Comparison of ENCODE assay signal across 39 cellular contexts in genomic region chr17:78146471-78146869, GRCh38. TPM values are rescaled to one million over a fixed set of nuclear protein-coding genes. Genes with fewer than 3 reads are reported as not detected.
A peak's percentile ranks its signal among the peaks of the same experiment; 100 is the strongest.
DNase-seq lines count a peak whose midpoint lies in the region; ATAC-seq, FAIRE-seq and TF ChIP-seq lines count a peak whose summit lies in the region.
"Had no signal": no experiment of that assay in that cellular context is flagged by ENCODE, and none has a peak within 500 bp of the region (broad histone marks: within the 10 kb centered on the region; RNA-seq: fewer than 3 reads in every experiment).

No MANE protein-coding gene starts in this region.

- no peak overlapping the region for H4K5ac ChIP-seq in H1 (ENCODE audit: insufficient read length, low read depth, low read length)

- H3F3A ChIP-seq in GM23338 (replicated peaks; ENCODE audit: low read depth) = no peaks in the 10 kb centered on the region

- no peak for TF ChIP-seq CTCF in CD4-positive, alpha-beta T cell (IDR thresholded peaks at IDR 0.05)
- TF ChIP-seq CTCF in RWPE1 (conservative IDR thresholded peaks at IDR 0.05; ENCODE audit: low read depth) (no peak), H1 (IDR thresholded peaks at IDR 0.05; ENCODE audit: control extremely low read depth in 1 of 3, insufficient read depth in 1 of 3, low read depth in 1 of 3, low read length in 3 of 3) (no peak), spleen (IDR thresholded peaks at IDR 0.05 in 8 of 11, conservative IDR thresholded peaks at IDR 0.05 in 3 of 11) (no peak), GM23338 (conservative IDR thresholded peaks at IDR 0.05; ENCODE audit: low read depth in 2 of 2) (no peak)

- POLR2A ChIA-PET in CD4-positive, alpha-beta T cell (lab: Charles Lee) = no interaction called here
- POLR2A ChIA-PET in RWPE1 (lab: Yijun Ruan, JAX; ENCODE audit: low non-redundant PET) (no interaction called here), H1 (lab: Charles Lee; ENCODE audit: partially characterized antibody) (interaction anchor here (1.2 to 2.2 kb wide), 2 partner anchors 23 to 29 kb away, joined by 3 to 8 read pairs; no protein-coding TSS in a partner anchor)

- no peak overlapping the region for H4K91ac ChIP-seq in H1 (replicated peaks; ENCODE audit: insufficient read length, low read length)

- H3K14ac ChIP-seq in H1 (ENCODE audit: insufficient read length) = no peak overlapping the region

- no peak overlapping the region for H3K9ac ChIP-seq in H1 (replicated peaks in 1 of 4; ENCODE audit: extremely low read depth in 1 of 4, low read depth in 3 of 4, low read length in 3 of 4)

- H3K27me3 Mint-ChIP-seq in CD4-positive, alpha-beta T cell = no peaks in the 10 kb centered on the region
- H3K27me3 Mint-ChIP-seq in GM23338 (ENCODE audit: insufficient read depth, low read depth, poor library complexity) = peaks cover 2% of the 10 kb centered on the region
- H3K27me3 Mint-ChIP-seq: effector memory CD8-positive, alpha-beta T cell had no signal

- H2BK15ac ChIP-seq in H1 (ENCODE audit: low read length) = 0 out of 2 replicates have a peak overlapping the region, but pooled peaks have one; percentile 29

- H2AK5ac ChIP-seq in H1 (ENCODE audit: low read depth, low read length) = no peak overlapping the region

- TF ChIP-seq EP300 in H1 (IDR thresholded peaks at IDR 0.05; ENCODE audit: borderline replicate concordance in 1 of 2, low read depth in 2 of 2, low read length in 2 of 2) = no peak

- peak overlapping the region; percentile 80 for H3K27ac Mint-ChIP-seq in CD4-positive, alpha-beta T cell
- H3K27ac Mint-ChIP-seq in GM23338 = no peak overlapping the region
- H3K27ac Mint-ChIP-seq: nephron progenitor cell had no signal

- H4K20me1 ChIP-seq in H1 (replicated peaks in 1 of 2; ENCODE audit: control insufficient read depth in 1 of 2, insufficient read depth in 2 of 2, low read length in 2 of 2) (peaks cover 0 to under 1% of the 10 kb centered on the region in 2 experiments), GM23338 (replicated peaks; ENCODE audit: insufficient read depth) (no peaks in the 10 kb centered on the region)

- peaks cover 32% of the 10 kb centered on the region for H3K4me1 Mint-ChIP-seq in CD4-positive, alpha-beta T cell (ENCODE audit: low read depth)
- peaks cover 4% of the 10 kb centered on the region; the same call in 1 of the 3 replicates for H3K4me1 Mint-ChIP-seq in GM23338

- DNase-seq in CD4-positive, alpha-beta T cell = no peak
- DNase-seq in RWPE1 (ENCODE audit: low spot score) (no peak), H1 (ENCODE audit: low read depth in 1 of 2, low spot score in 2 of 2) (no peak), spleen (no peak), GM23338 (ENCODE audit: low spot score) (no peak)
- DNase-seq: activated CD4-positive, CD25-positive, alpha-beta regulatory T cell treated with anti-CD3 and anti-CD28 coated beads, Interleukin-2, amount 50 U/mL, for 72 hours; activated CD8-positive, alpha-beta memory T cell treated with anti-CD3 and anti-CD28 coated beads for 24 hours; activated naive CD4-positive, alpha-beta T cell; activated T-cell treated with anti-CD3 and anti-CD28 coated beads, Interleukin-2, amount 50 U/mL, for 1 hour; amygdala; C1 segment of cervical spinal cord; DMS79 treated with DMSO at 0.1 percent for 48 hours; effector memory CD8-positive, alpha-beta T cell; foreskin keratinocyte; heart left ventricle; KG1; kidney; MG63; NCI-H1436; NCI-H2081 treated with DMSO at 0.1 percent for 48 hours; NCI-H226; NCI-H748 treated with DMSO at 0.1 percent for 48 hours; nephron progenitor cell; posterior cingulate gyrus; sigmoid colon; T-helper 1 cell had no signal

- H4K8ac ChIP-seq in H1 (ENCODE audit: extremely low read depth, insufficient read depth, low read length) = no peak overlapping the region

- H3K79me1 ChIP-seq in H1 (ENCODE audit: low read depth, low read length) = no peaks in the 10 kb centered on the region

- H3K27me3 ChIP-seq in CD4-positive, alpha-beta T cell (ENCODE audit: control insufficient read depth, insufficient read depth, low read length) = no peaks in the 10 kb centered on the region
- H3K27me3 ChIP-seq in H1 (replicated peaks in 1 of 4; ENCODE audit: control insufficient read depth in 3 of 4, extremely low read depth in 1 of 4, insufficient read depth in 3 of 4, low read length in 3 of 4) (0 out of 7 replicates have a peak, but pooled peaks cover 0 to 2% (median 0%) of the 10 kb centered on the region in 4 experiments), spleen (replicated peaks in 1 of 7) (no peaks in the 10 kb centered on the region), GM23338 (ENCODE audit: insufficient read depth) (no peaks in the 10 kb centered on the region)
- H3K27me3 ChIP-seq: foreskin keratinocyte, heart left ventricle, MG63, SJSA1, tibial nerve had no signal

- no peak overlapping the region for H3K4ac ChIP-seq in H1 (replicated peaks; ENCODE audit: insufficient read length, low read depth, low read length)

- H3K4me2 ChIP-seq in H1 (ENCODE audit: insufficient read depth in 1 of 2, low read depth in 2 of 2, low read length in 2 of 2) (no peak overlapping the region), GM23338 (no peak overlapping the region)

- H2AFZ ChIP-seq in H1 (ENCODE audit: low read length) (no peak overlapping the region), GM23338 (no peak overlapping the region)

- no peak overlapping the region for H2BK120ac ChIP-seq in H1 (replicated peaks; ENCODE audit: low read depth, low read length)

- ATAC-seq in CD4-positive, alpha-beta T cell (ENCODE audit: poor library complexity) = no peak
- ATAC-seq in GM23338 (no peak), HG02884 (IDR thresholded peaks at IDR 0.05; ENCODE audit: unreplicated experiment) (no peak), HG03280 (IDR thresholded peaks at IDR 0.05; ENCODE audit: unreplicated experiment) (no peak)
- ATAC-seq: foreskin keratinocyte, HCT116, heart left ventricle had no signal

- no peaks in the 10 kb centered on the region for H3K23me2 ChIP-seq in H1 (ENCODE audit: low read depth, low read length)

- TF ChIP-seq POLR2A in H1 (IDR thresholded peaks at IDR 0.05; ENCODE audit: control extremely low read depth in 1 of 2, low read depth in 2 of 2, low read length in 2 of 2) (no peak), spleen (IDR thresholded peaks at IDR 0.05) (no peak)

- no peaks in the 10 kb centered on the region for H3K9me2 ChIP-seq in GM23338 (ENCODE audit: insufficient read depth)

- TF ChIP-seq RAD21 in H1 (IDR thresholded peaks at IDR 0.05 in 1 of 2, conservative IDR thresholded peaks at IDR 0.05 in 1 of 2; ENCODE audit: low read depth in 2 of 2, low read length in 2 of 2) = no peak

- CTCF ChIA-PET in CD4-positive, alpha-beta T cell (lab: Charles Lee) = no interaction called here
- CTCF ChIA-PET in RWPE1 (lab: Yijun Ruan, JAX) = interaction anchor here (0.7 kb wide), 1 partner anchor 12 kb away, joined by 3 read pairs; no protein-coding TSS in a partner anchor
- CTCF ChIA-PET in H1 (lab: Charles Lee; ENCODE audit: partially characterized antibody) = interaction anchor here (0.6 to 1.5 kb wide), 5 partner anchors 9 to 260 kb away, joined by 3 to 5 read pairs (median 4); partner anchors contain the start of gene AFMID

- no peak overlapping the region for H2BK5ac ChIP-seq in H1 (ENCODE audit: low read depth, low read length)

- intact Hi-C loops in CD4-positive, alpha-beta T cell (cut with DNase I, micrococcal nuclease) = loop anchor here in 1 of 2 experiments (5.0 kb wide), 1 partner anchor 34 kb away; no protein-coding TSS in a partner anchor
- intact Hi-C loops in spleen (cut with DNase I; ENCODE audit: low total_unique reads) = no loop called here

- WGBS in H1 (ENCODE audit: extremely low coverage in 1 of 2, insufficient coverage in 1 of 2, insufficient read length in 1 of 2, insufficient replicate concordance in 2 of 2, low coverage in 1 of 2, low lambda C conversion rate in 2 of 2, missing lambda C conversion rate in 1 of 2), 2 experiments = 87% methylated on average over 7 of the region's 7 CpGs; no CpG with 5 or more reads in 1 of the 2 experiments
- whole genome bisulfite sequencing in spleen, 5 donors = 88 to 95% (median 92%) methylated on average over 7 of the region's 7 CpGs

- no peaks in the 10 kb centered on the region for H3K79me2 ChIP-seq in H1 (ENCODE audit: control insufficient read depth in 1 of 2, insufficient read depth in 2 of 2, low read length in 2 of 2)
- no peaks in the 10 kb centered on the region for H3K79me2 ChIP-seq in GM23338 (replicated peaks; ENCODE audit: insufficient read depth)

- peaks cover 14% of the 10 kb centered on the region for H3K36me3 Mint-ChIP-seq in CD4-positive, alpha-beta T cell (ENCODE audit: low read depth)
- H3K36me3 Mint-ChIP-seq in GM23338 (ENCODE audit: low read depth) = no peaks in the 10 kb centered on the region

- no peak overlapping the region for H2BK20ac ChIP-seq in H1 (ENCODE audit: low read length)

- no peak overlapping the region for H2BK12ac ChIP-seq in H1 (ENCODE audit: low read depth, low read length)

- no peaks in the 10 kb centered on the region for H3K9me3 Mint-ChIP-seq in CD4-positive, alpha-beta T cell
- H3K9me3 Mint-ChIP-seq in GM23338 = no peaks in the 10 kb centered on the region; the same call in 2 of the 3 replicates
- H3K9me3 Mint-ChIP-seq: effector memory CD8-positive, alpha-beta T cell; nephron progenitor cell had no signal

- FAIRE-seq in H1 (lab: Jason Lieb, UNC) = no peak
- FAIRE-seq: bronchial epithelial cell, colon, kidney, TTC549 had no signal

- no peak overlapping the region for H3K56ac ChIP-seq in H1 (replicated peaks; ENCODE audit: insufficient read length, low read depth, low read length)

- H3K27ac ChIP-seq in CD4-positive, alpha-beta T cell (ENCODE audit: low read depth, low read length) = no peak overlapping the region
- H3K27ac ChIP-seq in RWPE1 = 0 out of 2 replicates have a peak overlapping the region, but pooled peaks have one; percentile 4
- H3K27ac ChIP-seq in H1 (ENCODE audit: low read depth, low read length) = no peak overlapping the region
- H3K27ac ChIP-seq in spleen = peak overlapping the region in 6 of 8 donors; percentile 69 to 91 (median 80)
- H3K27ac ChIP-seq in GM23338 (ENCODE audit: low read depth) = no peak overlapping the region
- H3K27ac ChIP-seq: foreskin keratinocyte, heart left ventricle, sigmoid colon, SJSA1 had no signal

- H3K36me3 ChIP-seq in H1 (ENCODE audit: control insufficient read depth in 2 of 4, insufficient read depth in 4 of 4, low read length in 3 of 4) = no peaks in the 10 kb centered on the region
- peaks cover 0 to 13% (median 9%) of the 10 kb centered on the region in 6 donors for H3K36me3 ChIP-seq in spleen
- no peaks in the 10 kb centered on the region for H3K36me3 ChIP-seq in GM23338 (ENCODE audit: insufficient read depth)
- H3K36me3 ChIP-seq: MG63, sigmoid colon, SJSA1, tibial nerve had no signal

- H3K4me3 ChIP-seq in H1 (ENCODE audit: extremely low read depth in 1 of 4, insufficient read depth in 2 of 4, low read depth in 3 of 4, low read length in 4 of 4) (no peak overlapping the region), spleen (no peak overlapping the region), GM23338 (no peak overlapping the region)
- H3K4me3 ChIP-seq: heart left ventricle, MG63, sigmoid colon, SJSA1, tibial nerve had no signal

- no peak overlapping the region for H3K23ac ChIP-seq in H1 (ENCODE audit: insufficient read length)

- H3K4me1 ChIP-seq in H1 (replicated peaks in 1 of 4; ENCODE audit: control insufficient read depth in 3 of 4, insufficient read depth in 4 of 4, low read length in 3 of 4) (no peaks in the 10 kb centered on the region; a peak in 2 of 7 replicates), spleen (peaks cover 35 to 95% (median 72%) of the 10 kb centered on the region in 6 donors), GM23338 (ENCODE audit: insufficient read depth) (no peaks in the 10 kb centered on the region)

- no peak overlapping the region for H3K4me3 Mint-ChIP-seq in CD4-positive, alpha-beta T cell
- no peak overlapping the region for H3K4me3 Mint-ChIP-seq in GM23338
- H3K4me3 Mint-ChIP-seq: effector memory CD8-positive, alpha-beta T cell; nephron progenitor cell had no signal

- H3K18ac ChIP-seq in H1 (ENCODE audit: extremely low read depth, low read length) = no peak overlapping the region

- no peaks in the 10 kb centered on the region for H3K9me3 ChIP-seq in CD4-positive, alpha-beta T cell (ENCODE audit: control insufficient read depth, low read length)
- no peaks in the 10 kb centered on the region for H3K9me3 ChIP-seq in H1 (ENCODE audit: insufficient read depth in 2 of 2, low read depth in 1 of 2, low read length in 1 of 2)
- H3K9me3 ChIP-seq in spleen = no peaks in the 10 kb centered on the region
- H3K9me3 ChIP-seq: Caco-2, heart left ventricle, MG63, sigmoid colon, SJSA1, tibial nerve had no signal

RNA-seq across cellular contexts. Expression of gene C17orf99, which starts 0.3 kb away (rescaled TPM):
- total RNA-seq in CD4-positive, alpha-beta T cell = not detected
- total RNA-seq in H1 (2021; fragmentation: NEBNext Ultra II Directional; extraction: Animal tissue kit (Norgen Biotek cat#: 25700)) = not detected in 2 replicates
- not detected in 2 replicates for polyA plus RNA-seq in H1 (2011; rRNA removed)
- not detected for polyA plus RNA-seq in H1 (2011; cell fraction: cytosol; rRNA removed)
- polyA plus RNA-seq in H1 (2011; cell fraction: nucleus; rRNA removed) = not detected
- not detected in 4 replicates for polyA plus RNA-seq in H1 (2012, experiment 1 of 2)
- polyA plus RNA-seq in H1 (2012, experiment 2 of 2) = not detected
- polyA plus RNA-seq in H1 (2013, experiment 1 of 2) = not detected
- polyA plus RNA-seq in H1 (2013, experiment 2 of 2) = not detected
- not detected in 2 replicates for polyA minus RNA-seq in H1 (2011; rRNA and poly(A)+ RNA removed)
- polyA minus RNA-seq in H1 (2011; cell fraction: cytosol; rRNA and poly(A)+ RNA removed) = not detected
- not detected for polyA minus RNA-seq in H1 (2011; cell fraction: nucleus; rRNA and poly(A)+ RNA removed)
- 1 to 10 TPM in 2 of 7 donors, under 1 TPM in 2, not detected in 3; 0.19 to 3.0 (median 0.95) TPM for total RNA-seq in spleen
- polyA plus RNA-seq in spleen = under 1 TPM in 2 of 3 donors, not detected in 1; 0.46 TPM
- not detected in 2 replicates for total RNA-seq in GM23338 (2014; rRNA removed; shearing (Covaris generic))
- polyA plus RNA-seq in GM23338 (2016; fragmentation: Nextera tagmentation; extraction: Ambion mirVana) = not detected in 2 replicates
- total RNA-seq: bronchial epithelial cell, Caco-2, heart left ventricle, HT1080, kidney, mucosa of gallbladder, RPMI7951, sigmoid colon, SJSA1, tibial nerve had no signal
- polyA plus RNA-seq: heart left ventricle, liver had no signal

RNA-seq across cellular contexts. Expression of gene TMC8, which starts 15.9 kb away (rescaled TPM):
- total RNA-seq in CD4-positive, alpha-beta T cell = 100 to 1,000 TPM; 567 to 577 TPM
- total RNA-seq in H1 (2021; fragmentation: NEBNext Ultra II Directional; extraction: Animal tissue kit (Norgen Biotek cat#: 25700)) = 2.0 and 2.8 TPM in 2 replicates
- polyA plus RNA-seq in H1 (2011; rRNA removed) (1.00 and 3.0 TPM in 2 replicates), spleen (100 to 1,000 TPM; 103 to 191 (median 158) TPM), GM23338 (2016; fragmentation: Nextera tagmentation; extraction: Ambion mirVana) (1.3 and 1.8 TPM in 2 replicates)
- 0.83 TPM for polyA plus RNA-seq in H1 (2011; cell fraction: cytosol; rRNA removed)
- 5.4 TPM for polyA plus RNA-seq in H1 (2011; cell fraction: nucleus; rRNA removed)
- 1.2 to 3.1 TPM (median 1.6 TPM) in 4 replicates for polyA plus RNA-seq in H1 (2012, experiment 1 of 2)
- 0.49 TPM for polyA plus RNA-seq in H1 (2012, experiment 2 of 2)
- polyA plus RNA-seq in H1 (2013, experiment 1 of 2) = 2.3 TPM
- 2.6 TPM for polyA plus RNA-seq in H1 (2013, experiment 2 of 2)
- 0.83 and 2.0 TPM in 2 replicates for polyA minus RNA-seq in H1 (2011; rRNA and poly(A)+ RNA removed)
- not detected for polyA minus RNA-seq in H1 (2011; cell fraction: cytosol; rRNA and poly(A)+ RNA removed)
- polyA minus RNA-seq in H1 (2011; cell fraction: nucleus; rRNA and poly(A)+ RNA removed) = 2.7 TPM
- 100 to 1,000 TPM; 116 to 222 (median 205) TPM for total RNA-seq in spleen
- total RNA-seq in GM23338 (2014; rRNA removed; shearing (Covaris generic)) = 1.2 and 2.2 TPM in 2 replicates
- total RNA-seq: bronchial epithelial cell, Caco-2, RPMI7951, SJSA1 had no signal

RNA-seq across cellular contexts. Expression of gene TMC6, which starts 17.9 kb away (rescaled TPM):
- 100 to 1,000 TPM; 645 to 659 TPM for total RNA-seq in CD4-positive, alpha-beta T cell
- total RNA-seq in H1 (2021; fragmentation: NEBNext Ultra II Directional; extraction: Animal tissue kit (Norgen Biotek cat#: 25700)) = 73.1 and 77.6 TPM in 2 replicates
- polyA plus RNA-seq in H1 (2011; rRNA removed) = 39.4 and 60.4 TPM in 2 replicates
- polyA plus RNA-seq in H1 (2011; cell fraction: cytosol; rRNA removed) = 44.5 TPM
- polyA plus RNA-seq in H1 (2011; cell fraction: nucleus; rRNA removed) = 199 TPM
- polyA plus RNA-seq in H1 (2012, experiment 1 of 2) = 27.4 to 67.3 TPM (median 60.1 TPM) in 4 replicates
- 36.6 TPM for polyA plus RNA-seq in H1 (2012, experiment 2 of 2)
- 74.5 TPM for polyA plus RNA-seq in H1 (2013, experiment 1 of 2)
- 73.3 TPM for polyA plus RNA-seq in H1 (2013, experiment 2 of 2)
- polyA minus RNA-seq in H1 (2011; rRNA and poly(A)+ RNA removed) = 17.7 and 21.2 TPM in 2 replicates
- 35.7 TPM for polyA minus RNA-seq in H1 (2011; cell fraction: cytosol; rRNA and poly(A)+ RNA removed)
- 49.9 TPM for polyA minus RNA-seq in H1 (2011; cell fraction: nucleus; rRNA and poly(A)+ RNA removed)
- 100 to 1,000 TPM; 169 to 425 (median 354) TPM for total RNA-seq in spleen
- polyA plus RNA-seq in spleen = 100 to 1,000 TPM; 132 to 269 (median 252) TPM
- 56.7 and 72.2 TPM in 2 replicates for total RNA-seq in GM23338 (2014; rRNA removed; shearing (Covaris generic))
- polyA plus RNA-seq in GM23338 (2016; fragmentation: Nextera tagmentation; extraction: Ambion mirVana) = 50.0 and 53.3 TPM in 2 replicates
- total RNA-seq: RPMI7951 had no signal

RNA-seq across cellular contexts. Expression of gene SYNGR2, which starts 21.9 kb away (rescaled TPM):
- 10 to 100 TPM; 34.9 to 41.3 TPM for total RNA-seq in CD4-positive, alpha-beta T cell
- 48.4 and 50.0 TPM in 2 replicates for total RNA-seq in H1 (2021; fragmentation: NEBNext Ultra II Directional; extraction: Animal tissue kit (Norgen Biotek cat#: 25700))
- polyA plus RNA-seq in H1 (2011; rRNA removed) = 139 and 209 TPM in 2 replicates
- polyA plus RNA-seq in H1 (2011; cell fraction: cytosol; rRNA removed) = 92.9 TPM
- 102 TPM for polyA plus RNA-seq in H1 (2011; cell fraction: nucleus; rRNA removed)
- 32.5 to 57.4 TPM (median 51.2 TPM) in 4 replicates for polyA plus RNA-seq in H1 (2012, experiment 1 of 2)
- 37.5 TPM for polyA plus RNA-seq in H1 (2012, experiment 2 of 2)
- polyA plus RNA-seq in H1 (2013, experiment 1 of 2) = 42.0 TPM
- 51.5 TPM for polyA plus RNA-seq in H1 (2013, experiment 2 of 2)
- polyA minus RNA-seq in H1 (2011; rRNA and poly(A)+ RNA removed) = 53.5 and 79.1 TPM in 2 replicates
- polyA minus RNA-seq in H1 (2011; cell fraction: cytosol; rRNA and poly(A)+ RNA removed) = 28.6 TPM
- polyA minus RNA-seq in H1 (2011; cell fraction: nucleus; rRNA and poly(A)+ RNA removed) = 27.7 TPM
- total RNA-seq in spleen = 100 to 1,000 TPM; 107 to 179 (median 137) TPM
- polyA plus RNA-seq in spleen = 100 to 1,000 TPM; 152 to 201 (median 170) TPM
- 33.0 and 61.6 TPM in 2 replicates for total RNA-seq in GM23338 (2014; rRNA removed; shearing (Covaris generic))
- 43.1 and 46.9 TPM in 2 replicates for polyA plus RNA-seq in GM23338 (2016; fragmentation: Nextera tagmentation; extraction: Ambion mirVana)

RNA-seq across cellular contexts. Expression of gene TK1, which starts 40.4 kb away (rescaled TPM):
- under 1 TPM; 0.78 to 0.88 TPM for total RNA-seq in CD4-positive, alpha-beta T cell
- 66.9 and 76.5 TPM in 2 replicates for total RNA-seq in H1 (2021; fragmentation: NEBNext Ultra II Directional; extraction: Animal tissue kit (Norgen Biotek cat#: 25700))
- 147 and 170 TPM in 2 replicates for polyA plus RNA-seq in H1 (2011; rRNA removed)
- 150 TPM for polyA plus RNA-seq in H1 (2011; cell fraction: cytosol; rRNA removed)
- polyA plus RNA-seq in H1 (2011; cell fraction: nucleus; rRNA removed) = 168 TPM
- polyA plus RNA-seq in H1 (2012, experiment 1 of 2) = 50.8 to 96.9 TPM (median 88.1 TPM) in 4 replicates
- polyA plus RNA-seq in H1 (2012, experiment 2 of 2) = 148 TPM
- 57.7 TPM for polyA plus RNA-seq in H1 (2013, experiment 1 of 2)
- polyA plus RNA-seq in H1 (2013, experiment 2 of 2) = 54.1 TPM
- polyA minus RNA-seq in H1 (2011; rRNA and poly(A)+ RNA removed) = 110 and 113 TPM in 2 replicates
- 54.3 TPM for polyA minus RNA-seq in H1 (2011; cell fraction: cytosol; rRNA and poly(A)+ RNA removed)
- polyA minus RNA-seq in H1 (2011; cell fraction: nucleus; rRNA and poly(A)+ RNA removed) = 42.3 TPM
- total RNA-seq in spleen = 10 to 100 TPM in 5 of 7 donors, 1 to 10 TPM in 2; 3.7 to 18.7 (median 10.5) TPM
- 10 to 100 TPM in 2 of 3 donors, 1 to 10 TPM in 1; 3.9 to 20.4 (median 19.8) TPM for polyA plus RNA-seq in spleen
- 83.7 and 84.4 TPM in 2 replicates for total RNA-seq in GM23338 (2014; rRNA removed; shearing (Covaris generic))
- 74.5 and 74.6 TPM in 2 replicates for polyA plus RNA-seq in GM23338 (2016; fragmentation: Nextera tagmentation; extraction: Ambion mirVana)

Comparison
In these comparisons a context has a peak if more than half of its experiments do, and no peak if none do; other contexts are left out.
1. H3K27ac ChIP-seq: peak in RWPE1 (single experiment) and spleen (6 of 8); none in CD4-positive, alpha-beta T cell (single experiment), H1 (single experiment) and GM23338 (single experiment).
2. RNA of gene TMC8, which starts 15.9 kb away (total RNA-seq): 567 to 577 TPM in CD4-positive, alpha-beta T cell and 116 to 222 TPM in spleen; 2.0 to 2.8 TPM in H1 and 1.2 to 2.2 TPM in GM23338; every median in the first group is over 10 times any median in the second.